1 cellular context compared by ENCODE assay signal in genomic region chr3:191431160-191431822, GRCh38.
A peak's percentile ranks its signal among the peaks of the same experiment; 100 is the strongest.
TF ChIP-seq lines count a peak whose summit lies in the region.

No MANE protein-coding gene starts in this region.

TF ChIP-seq in HepG2, 621 proteins besides CTCF, POLR2A, EP300 and RAD21 (continued from another document and continues in another):
- TF ChIP-seq ZNF646 (CRISPR knock-in tag; IDR thresholded peaks at IDR 0.05) (no peak), JARID2 (CRISPR knock-in tag; IDR thresholded peaks at IDR 0.05; ENCODE audit: insufficient replicate concordance) (no peak), THRA (CRISPR knock-in tag; IDR thresholded peaks at IDR 0.05; ENCODE audit: borderline replicate concordance) (no peak), ZNF468 (CRISPR knock-in tag; IDR thresholded peaks at IDR 0.05) (no peak), ZNF567 (CRISPR knock-in tag; IDR thresholded peaks at IDR 0.05; ENCODE audit: borderline replicate concordance) (no peak), XBP1 (CRISPR knock-in tag; IDR thresholded peaks at IDR 0.05) (no peak), ZBTB40 (IDR thresholded peaks at IDR 0.05) (no peak), ZBTB40 (CRISPR knock-in tag; IDR thresholded peaks at IDR 0.05) (no peak), ZNF629 (CRISPR knock-in tag; conservative IDR thresholded peaks at IDR 0.05) (no peak), FOXK1 (CRISPR knock-in tag; IDR thresholded peaks at IDR 0.05; ENCODE audit: borderline replicate concordance, low read depth) (0 out of 2 replicates have a peak, but pooled peaks have one; percentile 53), ASH2L (IDR thresholded peaks at IDR 0.05; ENCODE audit: insufficient read length, low read depth, low read length) (no peak), HHEX (CRISPR knock-in tag; IDR thresholded peaks at IDR 0.05) (no peak), SOX6 (IDR thresholded peaks at IDR 0.05) (no peak), SOX6 (CRISPR knock-in tag; IDR thresholded peaks at IDR 0.05) (peak; percentile 26; the same call in 1 of the 2 replicates), FOXA3 (CRISPR knock-in tag; IDR thresholded peaks at IDR 0.05) (peak; percentile 63; the same call in 1 of the 2 replicates), PLSCR1 (CRISPR knock-in tag; IDR thresholded peaks at IDR 0.05; ENCODE audit: borderline replicate concordance) (no peak), ZBTB42 (CRISPR knock-in tag; IDR thresholded peaks at IDR 0.05) (no peak), RFXAP (CRISPR knock-in tag; IDR thresholded peaks at IDR 0.05; ENCODE audit: borderline replicate concordance) (no peak), ONECUT2 (CRISPR knock-in tag; IDR thresholded peaks at IDR 0.05) (peak; percentile 86), HNF1A (IDR thresholded peaks at IDR 0.05; ENCODE audit: low read depth) (peak; percentile 96), HNF1A (CRISPR knock-in tag; IDR thresholded peaks at IDR 0.05; ENCODE audit: borderline replicate concordance) (peak; percentile 93), ZNF644 (CRISPR knock-in tag; IDR thresholded peaks at IDR 0.05; ENCODE audit: low read depth) (peak; percentile 65), THAP11 (CRISPR knock-in tag; IDR thresholded peaks at IDR 0.05) (0 out of 2 replicates have a peak, but pooled peaks have one; percentile 25), KDM2A (CRISPR knock-in tag; IDR thresholded peaks at IDR 0.05; ENCODE audit: borderline replicate concordance, low read depth) (no peak), ELF3 (CRISPR knock-in tag; IDR thresholded peaks at IDR 0.05) (0 out of 2 replicates have a peak, but pooled peaks have one; percentile 19), ZNF260 (CRISPR knock-in tag; IDR thresholded peaks at IDR 0.05; ENCODE audit: borderline replicate concordance, low read depth) (no peak), HDAC2 (CRISPR knock-in tag; IDR thresholded peaks at IDR 0.05) (peak; percentile 28; the same call in 1 of the 2 replicates), JUN (CRISPR knock-in tag; IDR thresholded peaks at IDR 0.05) (no peak), ZNF101 (CRISPR knock-in tag; IDR thresholded peaks at IDR 0.05; ENCODE audit: borderline replicate concordance, low read depth) (no peak), REST (IDR thresholded peaks at IDR 0.05; ENCODE audit: borderline replicate concordance in 1 of 2, low read depth in 1 of 2, low read length in 2 of 2) (no peak), FOXJ3 (CRISPR knock-in tag; IDR thresholded peaks at IDR 0.05; ENCODE audit: borderline replicate concordance) (peak; percentile 30; the same call in 1 of the 2 replicates)
